ENCODE assay signal across 27 cellular contexts in genomic region chr9:88775966-88776365, GRCh38.
DNase-seq lines count a peak whose midpoint lies in the region; ATAC-seq and TF ChIP-seq lines count a peak whose summit lies in the region.
"Had no signal": no experiment of that assay in that cellular context is flagged by ENCODE, and none has a peak within 500 bp of the region (broad histone marks: within the 10 kb centered on the region; RNA-seq: fewer than 3 reads in every experiment).

No MANE protein-coding gene starts in this region.

- peaks cover 54% of the 10 kb centered on the region for H3K4me1 Mint-ChIP-seq in osteocyte (ENCODE audit: unreplicated experiment)

- intact Hi-C loops in esophagus muscularis mucosa (cut with DNase I), result loop anchor here (5.0 kb wide), 1 partner anchor 221 kb away; no protein-coding TSS in a partner anchor
- intact Hi-C loops in sigmoid colon (cut with DNase I), result no loop called here

- H3K9me2 ChIP-seq in Loucy (replicated peaks; ENCODE audit: low read depth, low read length), result no peaks in the 10 kb centered on the region

- CTCF ChIA-PET in AG04450 (lab: Charles Lee), result no interaction called here

- H2AFZ ChIP-seq in Loucy (ENCODE audit: low read length), result no peak overlapping the region
- H2AFZ ChIP-seq: hepatocyte had no signal

- no peaks in the 10 kb centered on the region for H3K79me2 ChIP-seq in Loucy (ENCODE audit: insufficient read depth, low read length)
- H3K79me2 ChIP-seq: hepatocyte had no signal

- no peak for ATAC-seq in HG02885 (IDR thresholded peaks at IDR 0.05; ENCODE audit: poor library complexity, unreplicated experiment)
- ATAC-seq: activated T-cell treated with anti-CD3 and anti-CD28 coated beads, Interleukin-2, amount 50 U/mL, for 72 hours; stimulated activated naive CD8-positive, alpha-beta T cell treated with anti-CD3 and anti-CD28 coated beads, Interleukin-15, amount 100 ng/mL, for 72 hours had no signal

- no peak for TF ChIP-seq POLR2A in esophagus muscularis mucosa (IDR thresholded peaks at IDR 0.05; ENCODE audit: low read depth)
- TF ChIP-seq POLR2A in sigmoid colon (IDR thresholded peaks at IDR 0.05), result no peak

- no peak for TF ChIP-seq EP300 in esophagus muscularis mucosa (IDR thresholded peaks at IDR 0.05)
- no peak for TF ChIP-seq EP300 in sigmoid colon (IDR thresholded peaks at IDR 0.05)

- no peaks in the 10 kb centered on the region for H4K20me1 ChIP-seq in Loucy (ENCODE audit: insufficient read depth, low read length, poor library complexity, severe bottlenecking)

- no peaks in the 10 kb centered on the region for H3K36me3 Mint-ChIP-seq in osteocyte (ENCODE audit: unreplicated experiment)
- H3K36me3 Mint-ChIP-seq: CD4-positive, CD25-positive, alpha-beta regulatory T cell; immature natural killer cell had no signal

- H3K36me3 ChIP-seq in Loucy (ENCODE audit: insufficient read depth, low read length) (no peaks in the 10 kb centered on the region), esophagus muscularis mucosa (no peaks in the 10 kb centered on the region), sigmoid colon (no peaks in the 10 kb centered on the region)
- H3K36me3 ChIP-seq: HAP-1, transverse colon had no signal

- H3K4me3 Mint-ChIP-seq in osteocyte (ENCODE audit: unreplicated experiment), result no peak overlapping the region
- H3K4me3 Mint-ChIP-seq: activated T-cell treated with anti-CD3 and anti-CD28 coated beads, Interleukin-2, amount 50 U/mL, for 72 hours; CD4-positive, CD25-positive, alpha-beta regulatory T cell; immature natural killer cell; stimulated activated naive CD8-positive, alpha-beta T cell treated with anti-CD3 and anti-CD28 coated beads, Interleukin-15, amount 100 ng/mL, for 72 hours; T-helper 1 cell treated with Interleukin-12 subunit alpha and Interleukin-12 subunit beta and Interleukin-4 antibody, amounts not matched to agents 30 μg/mL and 1 μg/mL, for 36 hours had no signal

- H3K9me3 Mint-ChIP-seq in osteocyte (ENCODE audit: unreplicated experiment), result no peaks in the 10 kb centered on the region
- H3K9me3 Mint-ChIP-seq: activated T-cell treated with anti-CD3 and anti-CD28 coated beads, Interleukin-2, amount 50 U/mL, for 72 hours; immature natural killer cell; stimulated activated naive CD8-positive, alpha-beta T cell treated with anti-CD3 and anti-CD28 coated beads, Interleukin-15, amount 100 ng/mL, for 72 hours; T-helper 1 cell treated with Interleukin-12 subunit alpha and Interleukin-12 subunit beta and Interleukin-4 antibody, amounts not matched to agents 30 μg/mL and 1 μg/mL, for 36 hours had no signal

- H3K27me3 ChIP-seq in AG04450 (ENCODE audit: control insufficient read depth, insufficient read depth, low read length), result no peaks in the 10 kb centered on the region
- no peaks in the 10 kb centered on the region for H3K27me3 ChIP-seq in Loucy (ENCODE audit: insufficient read depth, low read length, poor library complexity, severe bottlenecking)
- no peaks in the 10 kb centered on the region for H3K27me3 ChIP-seq in esophagus muscularis mucosa
- H3K27me3 ChIP-seq in sigmoid colon, result no peaks in the 10 kb centered on the region
- H3K27me3 ChIP-seq: hepatocyte, transverse colon had no signal

- H3K4me1 ChIP-seq in Loucy (ENCODE audit: insufficient read depth, low read length, poor library complexity, severe bottlenecking) (peaks cover 79% of the 10 kb centered on the region), esophagus muscularis mucosa (peaks cover 29 to 48% (median 37%) of the 10 kb centered on the region in 4 donors), sigmoid colon (peaks cover 0 to 36% (median 21%) of the 10 kb centered on the region in 4 donors)
- H3K4me1 ChIP-seq: HAP-1 had no signal

- DNase-seq in AG04450 (ENCODE audit: low read depth, low spot score) (no peak), esophagus muscularis mucosa (ENCODE audit: extremely low spot score) (peak; percentile 74), osteocyte (ENCODE audit: extremely low spot score, unreplicated experiment) (no peak), sigmoid colon (no peak), NCI-H2227 treated with DMSO at 0.1 percent for 48 hours (lab: John Stamatoyannopoulos, UW) (no peak), GM19238 (ENCODE audit: insufficient read length, low spot score) (no peak)
- DNase-seq: activated CD4-positive, alpha-beta T cell treated with anti-CD3 and anti-CD28 coated beads for 48 hours; activated naive CD4-positive, alpha-beta T cell treated with anti-CD3 and anti-CD28 coated beads, Interleukin-2, amount 50 U/mL, for 16 hours; activated T-cell treated with anti-CD3 and anti-CD28 coated beads, Interleukin-2, amount 50 U/mL, for 72 hours; aorta; CD4-positive, CD25-positive, alpha-beta regulatory T cell; DMS 273 treated with DMSO at 0.1 percent for 48 hours; foreskin melanocyte; immature natural killer cell; KBM-7; NCI-H187; NCI-H774; nucleus accumbens; SHP77 treated with DMSO at 0.1 percent for 48 hours; stimulated activated CD4-positive, alpha-beta T cell treated with anti-CD3 and anti-CD28 coated beads, Interleukin-12 subunit alpha, Interleukin-12 subunit beta, amount 100 ng/mL, for 4 hours; stimulated activated naive CD8-positive, alpha-beta T cell treated with anti-CD3 and anti-CD28 coated beads, Interleukin-15, amount 100 ng/mL, for 72 hours; transverse colon had no signal

- H3F3A ChIP-seq in Loucy (ENCODE audit: low read depth), result peaks cover 17% of the 10 kb centered on the region

- TF ChIP-seq CTCF in AG04450 (IDR thresholded peaks at IDR 0.05; ENCODE audit: low read depth, low read length) (no peak), Loucy (conservative IDR thresholded peaks at IDR 0.05; ENCODE audit: low read length) (no peak), esophagus muscularis mucosa (IDR thresholded peaks at IDR 0.05) (no peak), osteocyte (IDR thresholded peaks at IDR 0.05) (no peak), sigmoid colon (IDR thresholded peaks at IDR 0.05) (no peak)

- WGBS in esophagus muscularis mucosa, result 100% methylated on average over 3 of the region's 3 CpGs
- 73 to 89% methylated on average over 3 of the region's 3 CpGs for WGBS in sigmoid colon, 2 donors

- H3K9me3 ChIP-seq in AG04450 (ENCODE audit: control insufficient read depth, insufficient read depth, low read length), result no peaks in the 10 kb centered on the region
- H3K9me3 ChIP-seq in Loucy (ENCODE audit: insufficient read depth, low read depth, low read length), result no peaks in the 10 kb centered on the region
- no peaks in the 10 kb centered on the region for H3K9me3 ChIP-seq in esophagus muscularis mucosa
- H3K9me3 ChIP-seq in sigmoid colon, result no peaks in the 10 kb centered on the region
- H3K9me3 ChIP-seq: HAP-1, transverse colon had no signal

- no peaks in the 10 kb centered on the region for H3K27me3 Mint-ChIP-seq in osteocyte (ENCODE audit: unreplicated experiment)

- peak overlapping the region; percentile 81 for H3K9ac ChIP-seq in Loucy (ENCODE audit: low read depth, low read length, poor library complexity, severe bottlenecking)

- POLR2A ChIA-PET in AG04450 (lab: Yijun Ruan, JAX), result no interaction called here

- H3K27ac Mint-ChIP-seq in osteocyte (ENCODE audit: unreplicated experiment), result peak overlapping the region; percentile 74
- H3K27ac Mint-ChIP-seq: activated T-cell treated with anti-CD3 and anti-CD28 coated beads, Interleukin-2, amount 50 U/mL, for 72 hours; CD4-positive, CD25-positive, alpha-beta regulatory T cell; immature natural killer cell; stimulated activated naive CD8-positive, alpha-beta T cell treated with anti-CD3 and anti-CD28 coated beads, Interleukin-15, amount 100 ng/mL, for 72 hours; T-helper 1 cell treated with Interleukin-12 subunit alpha and Interleukin-12 subunit beta and Interleukin-4 antibody, amounts not matched to agents 30 μg/mL and 1 μg/mL, for 36 hours had no signal

- H3K27ac ChIP-seq in AG04450 (ENCODE audit: low read depth, low read length), result peak overlapping the region; percentile 96
- H3K27ac ChIP-seq in esophagus muscularis mucosa (replicated peaks in 1 of 4), result peak overlapping the region in 2 of 4 donors; percentile 30 to 62
- no peak overlapping the region for H3K27ac ChIP-seq in sigmoid colon
- H3K27ac ChIP-seq: transverse colon had no signal

- H3K4me3 ChIP-seq in AG04450 (ENCODE audit: low read depth, low read length) (no peak overlapping the region), Loucy (ENCODE audit: low read length, poor library complexity, severe bottlenecking) (no peak overlapping the region), esophagus muscularis mucosa (no peak overlapping the region), sigmoid colon (no peak overlapping the region)
- H3K4me3 ChIP-seq: HAP-1, hepatocyte, transverse colon had no signal

- peak overlapping the region; percentile 97 for H3K4me2 ChIP-seq in Loucy (ENCODE audit: low read depth, low read length, poor library complexity, severe bottlenecking)
- H3K4me2 ChIP-seq: hepatocyte had no signal
